In genomic region chr19:1461862-1462261, GRCh38 we compare ENCODE assay signal across 22 cellular contexts. TPM values are rescaled to one million over a fixed set of nuclear protein-coding genes. Genes with fewer than 3 reads are reported as not detected.
DNase-seq lines count a peak whose midpoint lies in the region; ATAC-seq, FAIRE-seq and TF ChIP-seq lines count a peak whose summit lies in the region.
"Had no signal": no experiment of that assay in that cellular context is flagged by ENCODE, and none has a peak within 500 bp of the region (broad histone marks: within the 10 kb centered on the region; RNA-seq: fewer than 3 reads in every experiment).

No MANE protein-coding gene starts in this region.

- no peaks in the 10 kb centered on the region for H3K36me3 Mint-ChIP-seq in activated T-cell treated with anti-CD3 and anti-CD28 coated beads, Interleukin-2, amount 50 U/mL, for 24 hours (ENCODE audit: low read depth)
- no peaks in the 10 kb centered on the region for H3K36me3 Mint-ChIP-seq in HFFc6 (ENCODE audit: low read depth)
- H3K36me3 Mint-ChIP-seq: CD4-positive, CD25-positive, alpha-beta regulatory T cell had no signal

- peaks cover 18% of the 10 kb centered on the region for H4K20me1 ChIP-seq in K562 (replicated peaks; ENCODE audit: control insufficient read depth, insufficient read depth, low read length)

- no peak overlapping the region for H3K4me3 ChIP-seq in NT2/D1 (ENCODE audit: insufficient read length, low read depth)
- H3K4me3 ChIP-seq in K562, result no peak overlapping the region
- H3K4me3 ChIP-seq: BLaER1, GM12878, GM23338, HAP-1 had no signal

- TF ChIP-seq EP300 in K562 (IDR thresholded peaks at IDR 0.05; ENCODE audit: low read length), result no peak

- TF ChIP-seq RAD21 in K562 (CRISPR knock-in tag; conservative IDR thresholded peaks at IDR 0.05 in 1 of 2, IDR thresholded peaks at IDR 0.05 in 1 of 2), result no peak

- peaks cover 24% of the 10 kb centered on the region for H3K27me3 Mint-ChIP-seq in activated T-cell treated with anti-CD3 and anti-CD28 coated beads, Interleukin-2, amount 50 U/mL, for 24 hours
- H3K27me3 Mint-ChIP-seq in HFFc6 (ENCODE audit: insufficient read depth), result peaks cover 1% of the 10 kb centered on the region

- no peak overlapping the region for H3K27ac ChIP-seq in K562 (ENCODE audit: extremely low read depth, low read depth, low read length)
- H3K27ac ChIP-seq: 22Rv1, BLaER1, C4-2B had no signal

- no peaks in the 10 kb centered on the region for H3K9me1 ChIP-seq in K562 (ENCODE audit: control insufficient read depth, insufficient read depth, low read length)

- no peak for ATAC-seq in K562
- ATAC-seq: CD8-positive, alpha-beta T cell; GM12878; GM23338 had no signal

- CTCF ChIA-PET in K562 (lab: Yijun Ruan, JAX; ENCODE audit: low intra/inter-chr PET ratio), result no interaction called here

- H3K9me3 Mint-ChIP-seq in activated T-cell treated with anti-CD3 and anti-CD28 coated beads, Interleukin-2, amount 50 U/mL, for 24 hours, result no peaks in the 10 kb centered on the region
- no peaks in the 10 kb centered on the region for H3K9me3 Mint-ChIP-seq in HFFc6
- H3K9me3 Mint-ChIP-seq: CD4-positive, CD25-positive, alpha-beta regulatory T cell; CD8-positive, alpha-beta T cell; GM23338 had no signal

- no peaks in the 10 kb centered on the region for H3K79me2 ChIP-seq in K562 (ENCODE audit: control insufficient read depth, insufficient read depth, low read length)

- H3K4me2 ChIP-seq in K562 (ENCODE audit: insufficient read depth, low read length), result no peak overlapping the region
- H3K4me2 ChIP-seq: BLaER1, GM23338 had no signal

- DNase-seq in activated T-cell treated with anti-CD3 and anti-CD28 coated beads, Interleukin-2, amount 50 U/mL, for 24 hours, result peak; percentile 17
- DNase-seq in activated T-cell treated with anti-CD3 and anti-CD28 coated beads, Interleukin-2, amount 50 U/mL, for 1 hour, result no peak
- no peak for DNase-seq in NT2/D1 (ENCODE audit: low read depth, low spot score)
- no peak for DNase-seq in K562 (ENCODE audit: extremely low read depth in 1 of 4, low spot score in 3 of 4)
- DNase-seq in NCI-H1417 (lab: John Stamatoyannopoulos, UW), result no peak
- no peak for DNase-seq in HFFc6
- no peak for DNase-seq in mucosa of gallbladder (ENCODE audit: low spot score)
- DNase-seq: Caco-2; CD4-positive, CD25-positive, alpha-beta regulatory T cell; CD8-positive, alpha-beta T cell; DMS153; DND-41; GDM1 had no signal

- FAIRE-seq in K562 (lab: Jason Lieb, UNC), result no peak
- FAIRE-seq: A204.1, GM12878, GM19239 had no signal

- in situ Hi-C loops in K562 (cut with MboI), result no loop called here

- intact Hi-C loops in K562 (cut with micrococcal nuclease), result no loop called here

- H3K27me3 ChIP-seq in NT2/D1 (ENCODE audit: insufficient read depth, insufficient read length) (peaks cover 26% of the 10 kb centered on the region), K562 (ENCODE audit: control insufficient read depth in 2 of 2, insufficient read depth in 2 of 2, low read length in 2 of 2) (no peaks in the 10 kb centered on the region)

- H3K36me3 ChIP-seq in NT2/D1 (ENCODE audit: insufficient read depth, insufficient read length, low read length) (peaks cover 16% of the 10 kb centered on the region), K562 (ENCODE audit: control insufficient read depth, insufficient read depth, low read length) (peaks cover 6% of the 10 kb centered on the region; the same call in 1 of the 3 replicates)
- H3K36me3 ChIP-seq: HAP-1 had no signal

- BruUV-seq in K562 (replicated peaks; lab: Mats Ljungman, UMichigan), result no TSS peak

- POLR2A ChIA-PET in K562 (lab: Yijun Ruan, JAX), result no interaction called here

- H2AFZ ChIP-seq in K562 (ENCODE audit: low read depth, low read length), result no peak overlapping the region
- H2AFZ ChIP-seq: GM23338 had no signal

- no peak overlapping the region for H3K27ac Mint-ChIP-seq in activated T-cell treated with anti-CD3 and anti-CD28 coated beads, Interleukin-2, amount 50 U/mL, for 24 hours
- H3K27ac Mint-ChIP-seq in HFFc6, result no peak overlapping the region
- H3K27ac Mint-ChIP-seq: B cell; CD4-positive, CD25-positive, alpha-beta regulatory T cell; CD8-positive, alpha-beta T cell; GM23338 had no signal

- peaks cover 6% of the 10 kb centered on the region for H3K4me1 Mint-ChIP-seq in activated T-cell treated with anti-CD3 and anti-CD28 coated beads, Interleukin-2, amount 50 U/mL, for 24 hours (ENCODE audit: low read depth)
- no peaks in the 10 kb centered on the region for H3K4me1 Mint-ChIP-seq in HFFc6 (ENCODE audit: low read depth)
- H3K4me1 Mint-ChIP-seq: B cell had no signal

- H3K9me3 ChIP-seq in NT2/D1 (ENCODE audit: insufficient read depth, low read length) (no peaks in the 10 kb centered on the region), K562 (replicated peaks; ENCODE audit: control insufficient read depth, insufficient read depth, low read depth, low read length) (no peaks in the 10 kb centered on the region)
- H3K9me3 ChIP-seq: BLaER1, Caco-2, HAP-1 had no signal

- 73% methylated on average over 21 of the region's 24 CpGs for WGBS in K562 (ENCODE audit: insufficient coverage, low coverage, missing lambda C conversion rate)

- H3K4me1 ChIP-seq in NT2/D1 (ENCODE audit: insufficient read depth, insufficient read length) (peaks cover 17% of the 10 kb centered on the region), K562 (replicated peaks in 1 of 2; ENCODE audit: control insufficient read depth in 2 of 2, insufficient read depth in 2 of 2, low read length in 2 of 2) (peaks cover 0 to 45% of the 10 kb centered on the region in 2 experiments; a peak in 2 of 5 replicates)
- H3K4me1 ChIP-seq: Caco-2, HAP-1 had no signal

- no peak overlapping the region for H3K4me3 Mint-ChIP-seq in activated T-cell treated with anti-CD3 and anti-CD28 coated beads, Interleukin-2, amount 50 U/mL, for 24 hours
- H3K4me3 Mint-ChIP-seq in HFFc6, result no peak overlapping the region
- H3K4me3 Mint-ChIP-seq: B cell; CD4-positive, CD25-positive, alpha-beta regulatory T cell; CD8-positive, alpha-beta T cell; GM23338 had no signal

- TF ChIP-seq POLR2A in K562 (conservative IDR thresholded peaks at IDR 0.05), result no peak

- TF ChIP-seq CTCF in K562 (IDR thresholded peaks at IDR 0.05 in 2 of 3, conservative IDR thresholded peaks at IDR 0.05 in 1 of 3; ENCODE audit: insufficient read depth in 2 of 3, low read depth in 1 of 3, low read length in 3 of 3) (no peak), HFFc6 (IDR thresholded peaks at IDR 0.05) (no peak)

- H3K9ac ChIP-seq in NT2/D1 (ENCODE audit: insufficient read length, low read depth), result peak overlapping the region; percentile 32
- H3K9ac ChIP-seq in K562 (ENCODE audit: insufficient read depth in 1 of 2, low read depth in 2 of 2, low read length in 2 of 2), result peak overlapping the region in 1 of 2 experiments; percentile 68; a peak in 2 of 4 replicates
- H3K9ac ChIP-seq: BLaER1 had no signal

RNA-seq across cellular contexts. Expression of gene APC2, which starts 11.9 kb away (rescaled TPM):
- total RNA-seq in K562 (2011; cell fraction: chromatin; rRNA removed; ENCODE audit: low replicate concordance), result 0.56 and 1.4 TPM in 2 replicates
- 0.66 and 1.3 TPM in 2 replicates for total RNA-seq in K562 (2011; cell fraction: nucleolus; rRNA removed)
- 0.44 and 0.53 TPM in 2 replicates for total RNA-seq in K562 (2011; cell fraction: nucleoplasm; rRNA removed)
- 0.05 and 0.08 TPM in 2 replicates for total RNA-seq in K562 (2014; rRNA removed)
- 0.04 TPM in 1 of 2 replicates, not detected in the other for total RNA-seq in K562 (2014; rRNA removed; fragmentation: Illumina TruSeq; extraction: Trizol)
- 0.04 TPM in 1 of 2 replicates, not detected in the other for total RNA-seq in K562 (2015; rRNA removed; fragmentation: Illumina TruSeq; extraction: Trizol)
- total RNA-seq in K562 (2021), result 0.27 and 0.40 TPM in 2 replicates
- polyA plus RNA-seq in K562 (2011; rRNA removed), result 0.01 and 0.06 TPM in 2 replicates
- 0.03 and 0.04 TPM in 2 replicates for polyA plus RNA-seq in K562 (2011; cell fraction: cytosol; rRNA removed)
- polyA plus RNA-seq in K562 (2011; cell fraction: nucleus; rRNA removed), result 0.13 and 0.21 TPM in 2 replicates
- 0.43 and 0.48 TPM in 2 replicates for polyA plus RNA-seq in K562 (2012)
- 0.01 TPM in 2 replicates for polyA plus RNA-seq in K562 (2014; fragmentation: Illumina TruSeq; extraction: Trizol)
- polyA plus RNA-seq in K562 (2014; fragmentation: Nextera tagmentation; extraction: Ambion mirVana), result not detected
- polyA plus RNA-seq in K562 (2014; rRNA removed), result 0.04 and 0.09 TPM in 2 replicates
- 0.06 and 0.07 TPM in 2 replicates for polyA minus RNA-seq in K562 (2011; rRNA and poly(A)+ RNA removed)
- polyA minus RNA-seq in K562 (2011; cell fraction: cytosol; rRNA and poly(A)+ RNA removed), result not detected in 2 replicates
- 0.27 and 0.33 TPM in 2 replicates for polyA minus RNA-seq in K562 (2011; cell fraction: nucleus; rRNA and poly(A)+ RNA removed)
- under 1 TPM; 0.18 to 0.47 (median 0.32) TPM for total RNA-seq in HFFc6 (2021; fragmentation: NEBNext Ultra II Directional; extraction: Animal tissue kit (Norgen Biotek cat#: 25700))
- 0.43 TPM for total RNA-seq in mucosa of gallbladder

RNA-seq across cellular contexts. Expression of gene C19orf25, which starts 17.2 kb away (rescaled TPM):
- total RNA-seq in K562 (2011; cell fraction: chromatin; rRNA removed; ENCODE audit: low replicate concordance), result 67.3 and 231 TPM in 2 replicates
- 138 and 165 TPM in 2 replicates for total RNA-seq in K562 (2011; cell fraction: nucleolus; rRNA removed)
- total RNA-seq in K562 (2011; cell fraction: nucleoplasm; rRNA removed), result 70.2 and 72.2 TPM in 2 replicates
- 79.4 and 86.1 TPM in 2 replicates for total RNA-seq in K562 (2014; rRNA removed)
- total RNA-seq in K562 (2014; rRNA removed; fragmentation: Illumina TruSeq; extraction: Trizol), result 6.5 and 9.6 TPM in 2 replicates
- 40.6 and 42.3 TPM in 2 replicates for total RNA-seq in K562 (2015; rRNA removed; fragmentation: Illumina TruSeq; extraction: Trizol)
- 68.3 and 73.1 TPM in 2 replicates for total RNA-seq in K562 (2021)
- polyA plus RNA-seq in K562 (2011; rRNA removed), result 25.3 and 27.6 TPM in 2 replicates
- 55.4 and 125 TPM in 2 replicates for polyA plus RNA-seq in K562 (2011; cell fraction: cytosol; rRNA removed)
- polyA plus RNA-seq in K562 (2011; cell fraction: nucleus; rRNA removed), result 35.5 and 63.8 TPM in 2 replicates
- 46.1 and 46.4 TPM in 2 replicates for polyA plus RNA-seq in K562 (2012)
- polyA plus RNA-seq in K562 (2014; fragmentation: Illumina TruSeq; extraction: Trizol), result 36.1 and 45.1 TPM in 2 replicates
- 1 to 10 TPM in 1 of 2 experiments, under 1 TPM in 1; 0.79 to 4.5 TPM for polyA plus RNA-seq in K562 (2014; fragmentation: Nextera tagmentation; extraction: Ambion mirVana)
- polyA plus RNA-seq in K562 (2014; rRNA removed), result 96.0 TPM in 2 replicates
- polyA minus RNA-seq in K562 (2011; rRNA and poly(A)+ RNA removed), result 2.2 and 6.5 TPM in 2 replicates
- polyA minus RNA-seq in K562 (2011; cell fraction: cytosol; rRNA and poly(A)+ RNA removed), result 21.9 and 26.5 TPM in 2 replicates
- polyA minus RNA-seq in K562 (2011; cell fraction: nucleus; rRNA and poly(A)+ RNA removed), result 18.2 and 20.3 TPM in 2 replicates
- 10 to 100 TPM; 26.7 to 34.8 (median 29.6) TPM for total RNA-seq in HFFc6 (2021; fragmentation: NEBNext Ultra II Directional; extraction: Animal tissue kit (Norgen Biotek cat#: 25700))
- total RNA-seq in mucosa of gallbladder, result 41.6 TPM

RNA-seq across cellular contexts. Expression of gene RPS15, which starts 23.7 kb away (rescaled TPM):
- 72.0 and 238 TPM in 2 replicates for total RNA-seq in K562 (2011; cell fraction: chromatin; rRNA removed; ENCODE audit: low replicate concordance)
- 545 and 547 TPM in 2 replicates for total RNA-seq in K562 (2011; cell fraction: nucleolus; rRNA removed)
- total RNA-seq in K562 (2011; cell fraction: nucleoplasm; rRNA removed), result 383 and 585 TPM in 2 replicates
- total RNA-seq in K562 (2014; rRNA removed) (2,649 and 2,867 TPM in 2 replicates), K562 (2014; rRNA removed; fragmentation: Illumina TruSeq; extraction: Trizol) (407 and 630 TPM in 2 replicates), K562 (2015; rRNA removed; fragmentation: Illumina TruSeq; extraction: Trizol) (1,267 and 1,272 TPM in 2 replicates), K562 (2021) (2,126 and 2,254 TPM in 2 replicates), mucosa of gallbladder (877 TPM)
- polyA plus RNA-seq in K562 (2011; rRNA removed) (957 and 1,566 TPM in 2 replicates), K562 (2014; fragmentation: Illumina TruSeq; extraction: Trizol) (912 and 1,907 TPM in 2 replicates), K562 (2014; fragmentation: Nextera tagmentation; extraction: Ambion mirVana) (100 to 1,000 TPM; 605 to 818 TPM), K562 (2014; rRNA removed) (2,791 and 3,285 TPM in 2 replicates)
- polyA plus RNA-seq in K562 (2011; cell fraction: cytosol; rRNA removed), result 3,186 and 4,296 TPM in 2 replicates
- polyA plus RNA-seq in K562 (2011; cell fraction: nucleus; rRNA removed), result 907 and 973 TPM in 2 replicates
- 2,701 and 2,899 TPM in 2 replicates for polyA plus RNA-seq in K562 (2012)
- 202 and 239 TPM in 2 replicates for polyA minus RNA-seq in K562 (2011; rRNA and poly(A)+ RNA removed)
- polyA minus RNA-seq in K562 (2011; cell fraction: cytosol; rRNA and poly(A)+ RNA removed), result 1,242 and 1,610 TPM in 2 replicates
- 152 and 304 TPM in 2 replicates for polyA minus RNA-seq in K562 (2011; cell fraction: nucleus; rRNA and poly(A)+ RNA removed)
- total RNA-seq in HFFc6 (2021; fragmentation: NEBNext Ultra II Directional; extraction: Animal tissue kit (Norgen Biotek cat#: 25700)), result 1,000 to 10,000 TPM; 1,047 to 1,358 (median 1,277) TPM

RNA-seq across cellular contexts. Expression of gene PCSK4, which starts 28.3 kb away (rescaled TPM):
- 10.1 and 40.2 TPM in 2 replicates for total RNA-seq in K562 (2011; cell fraction: chromatin; rRNA removed; ENCODE audit: low replicate concordance)
- total RNA-seq in K562 (2011; cell fraction: nucleolus; rRNA removed), result 32.6 and 34.9 TPM in 2 replicates
- 10.8 and 20.5 TPM in 2 replicates for total RNA-seq in K562 (2011; cell fraction: nucleoplasm; rRNA removed)
- total RNA-seq in K562 (2014; rRNA removed) (2.2 and 3.4 TPM in 2 replicates), K562 (2014; rRNA removed; fragmentation: Illumina TruSeq; extraction: Trizol) (0.29 TPM in 2 replicates), K562 (2015; rRNA removed; fragmentation: Illumina TruSeq; extraction: Trizol) (1.2 and 1.5 TPM in 2 replicates), K562 (2021) (5.7 and 7.0 TPM in 2 replicates), mucosa of gallbladder (11.7 TPM)
- polyA plus RNA-seq in K562 (2011; rRNA removed) (2.7 and 5.1 TPM in 2 replicates), K562 (2014; fragmentation: Illumina TruSeq; extraction: Trizol) (0.85 and 2.2 TPM in 2 replicates), K562 (2014; fragmentation: Nextera tagmentation; extraction: Ambion mirVana) (under 1 TPM in 1 of 2 experiments, not detected in 1; 0.01 TPM), K562 (2014; rRNA removed) (4.8 and 9.1 TPM in 2 replicates)
- polyA plus RNA-seq in K562 (2011; cell fraction: cytosol; rRNA removed), result 2.9 and 4.0 TPM in 2 replicates
- polyA plus RNA-seq in K562 (2011; cell fraction: nucleus; rRNA removed), result 56.5 and 86.1 TPM in 2 replicates
- 6.2 and 8.3 TPM in 2 replicates for polyA plus RNA-seq in K562 (2012)
- polyA minus RNA-seq in K562 (2011; rRNA and poly(A)+ RNA removed), result 0.35 and 0.60 TPM in 2 replicates
- polyA minus RNA-seq in K562 (2011; cell fraction: cytosol; rRNA and poly(A)+ RNA removed), result 1.9 and 8.5 TPM in 2 replicates
- polyA minus RNA-seq in K562 (2011; cell fraction: nucleus; rRNA and poly(A)+ RNA removed), result 10.0 and 12.4 TPM in 2 replicates
- 1 to 10 TPM in 3 of 6 experiments, under 1 TPM in 3; 0.34 to 1.2 (median 0.98) TPM for total RNA-seq in HFFc6 (2021; fragmentation: NEBNext Ultra II Directional; extraction: Animal tissue kit (Norgen Biotek cat#: 25700))

RNA-seq across cellular contexts. Expression of gene REEP6, which starts 29.1 kb away (rescaled TPM):
- 24.8 and 67.6 TPM in 2 replicates for total RNA-seq in K562 (2011; cell fraction: chromatin; rRNA removed; ENCODE audit: low replicate concordance)
- 113 and 120 TPM in 2 replicates for total RNA-seq in K562 (2011; cell fraction: nucleolus; rRNA removed)
- 64.9 and 67.3 TPM in 2 replicates for total RNA-seq in K562 (2011; cell fraction: nucleoplasm; rRNA removed)
- total RNA-seq in K562 (2014; rRNA removed) (22.1 and 31.4 TPM in 2 replicates), K562 (2014; rRNA removed; fragmentation: Illumina TruSeq; extraction: Trizol) (5.7 and 7.8 TPM in 2 replicates), K562 (2015; rRNA removed; fragmentation: Illumina TruSeq; extraction: Trizol) (12.2 and 14.5 TPM in 2 replicates), K562 (2021) (64.2 and 66.3 TPM in 2 replicates), mucosa of gallbladder (80.5 TPM)
- polyA plus RNA-seq in K562 (2011; rRNA removed) (18.4 and 36.3 TPM in 2 replicates), K562 (2014; fragmentation: Illumina TruSeq; extraction: Trizol) (12.7 and 36.9 TPM in 2 replicates), K562 (2014; fragmentation: Nextera tagmentation; extraction: Ambion mirVana) (1 to 10 TPM; 1.2 to 1.9 TPM), K562 (2014; rRNA removed) (31.8 and 34.1 TPM in 2 replicates)
- 26.8 and 94.4 TPM in 2 replicates for polyA plus RNA-seq in K562 (2011; cell fraction: cytosol; rRNA removed)
- 24.1 and 41.5 TPM in 2 replicates for polyA plus RNA-seq in K562 (2011; cell fraction: nucleus; rRNA removed)
- 43.3 and 57.4 TPM in 2 replicates for polyA plus RNA-seq in K562 (2012)
- polyA minus RNA-seq in K562 (2011; rRNA and poly(A)+ RNA removed), result 11.2 and 16.1 TPM in 2 replicates
- 42.9 and 55.0 TPM in 2 replicates for polyA minus RNA-seq in K562 (2011; cell fraction: cytosol; rRNA and poly(A)+ RNA removed)
- polyA minus RNA-seq in K562 (2011; cell fraction: nucleus; rRNA and poly(A)+ RNA removed), result 9.6 and 11.7 TPM in 2 replicates
- total RNA-seq in HFFc6 (2021; fragmentation: NEBNext Ultra II Directional; extraction: Animal tissue kit (Norgen Biotek cat#: 25700)), result 1 to 10 TPM; 1.7 to 4.6 (median 2.1) TPM
